In genomic region chr20:37190354-37190753, GRCh38 we compare ENCODE assay signal across 21 cellular contexts. TPM values are rescaled to one million over a fixed set of nuclear protein-coding genes. Genes with fewer than 3 reads are reported as not detected.
A peak's percentile ranks its signal among the peaks of the same experiment; 100 is the strongest.
DNase-seq lines count a peak whose midpoint lies in the region; ATAC-seq and TF ChIP-seq lines count a peak whose summit lies in the region.
"Had no signal": no experiment of that assay in that cellular context is flagged by ENCODE, and none has a peak within 500 bp of the region (broad histone marks: within the 10 kb centered on the region; RNA-seq: fewer than 3 reads in every experiment).

No MANE protein-coding gene starts in this region.

- WGBS in endodermal cell (ENCODE audit: insufficient coverage in 1 of 2, insufficient read length in 1 of 2), 2 experiments: 94 to 96% methylated on average over 5 of the region's 5 CpGs

- H4K20me1 ChIP-seq in OCI-LY1 (ENCODE audit: insufficient read depth, low read length): no peaks in the 10 kb centered on the region

- H3K36me3 Mint-ChIP-seq in activated naive CD4-positive, alpha-beta T cell treated with anti-CD3 and anti-CD28 coated beads, Interleukin-2, amount 10 ng/mL, durations not matched to agents 7 days and 5 days: peaks cover 51% of the 10 kb centered on the region
- H3K36me3 Mint-ChIP-seq in endodermal cell (ENCODE audit: low read depth): peaks cover 70% of the 10 kb centered on the region
- peaks cover 80% of the 10 kb centered on the region for H3K36me3 Mint-ChIP-seq in stimulated activated effector memory CD8-positive, alpha-beta T cell treated with anti-CD3 and anti-CD28 coated beads, Interleukin-12 subunit alpha, Interleukin-12 subunit beta, amount 100 ng/mL, for 72 hours

- H3K27me3 Mint-ChIP-seq in activated naive CD4-positive, alpha-beta T cell treated with anti-CD3 and anti-CD28 coated beads, Interleukin-2, amount 10 ng/mL, durations not matched to agents 7 days and 5 days: no peaks in the 10 kb centered on the region
- H3K27me3 Mint-ChIP-seq in endodermal cell (ENCODE audit: insufficient read depth): no peaks in the 10 kb centered on the region
- H3K27me3 Mint-ChIP-seq: memory B cell; natural killer cell treated with Interleukin-12 subunit alpha and Interleukin-12 subunit beta and Interleukin-15 and Interleukin-18, amount 100 ng/mL, for 72 hours had no signal

- H3K27ac Mint-ChIP-seq in activated naive CD4-positive, alpha-beta T cell treated with anti-CD3 and anti-CD28 coated beads, Interleukin-2, amount 10 ng/mL, durations not matched to agents 7 days and 5 days: peak overlapping the region; percentile 31
- H3K27ac Mint-ChIP-seq in endodermal cell: peak overlapping the region; percentile 58
- H3K27ac Mint-ChIP-seq in stimulated activated effector memory CD8-positive, alpha-beta T cell treated with anti-CD3 and anti-CD28 coated beads, Interleukin-12 subunit alpha, Interleukin-12 subunit beta, amount 100 ng/mL, for 72 hours: peak overlapping the region; percentile 23

- H3K27me3 ChIP-seq in OCI-LY1 (ENCODE audit: insufficient read depth, low read length): no peaks in the 10 kb centered on the region
- H3K27me3 ChIP-seq in endodermal cell (ENCODE audit: control insufficient read depth, insufficient read depth, low read length, poor library complexity, severe bottlenecking): no peaks in the 10 kb centered on the region
- H3K27me3 ChIP-seq: Peyer's patch, stomach, transverse colon had no signal

- H3K9me2 ChIP-seq in OCI-LY1 (ENCODE audit: low read depth, low read length): no peaks in the 10 kb centered on the region

- TF ChIP-seq CTCF in OCI-LY1 (IDR thresholded peaks at IDR 0.05; ENCODE audit: low read length): no peak
- no peak for TF ChIP-seq CTCF in endodermal cell (conservative IDR thresholded peaks at IDR 0.05)

- CTCF ChIA-PET in activated naive CD4-positive, alpha-beta T cell treated with anti-CD3 and anti-CD28 coated beads, Interleukin-2, amount 10 ng/mL, durations not matched to agents 7 days and 5 days (lab: Charles Lee): interaction anchor here (1.1 to 4.4 kb wide), 5 partner anchors 8 to 181 kb away, joined by 4 to 20 read pairs (median 17); partner anchors contain the start of genes MROH8 and RPN2

- H3K9me3 ChIP-seq in OCI-LY1 (ENCODE audit: low read length): no peaks in the 10 kb centered on the region
- no peaks in the 10 kb centered on the region for H3K9me3 ChIP-seq in endodermal cell (ENCODE audit: control insufficient read depth, low read length)
- H3K9me3 ChIP-seq: Peyer's patch, stomach, transverse colon had no signal

- no peaks in the 10 kb centered on the region for H3F3A ChIP-seq in OCI-LY1 (ENCODE audit: insufficient read depth, low read length)

- H3K27ac ChIP-seq in OCI-LY1 (ENCODE audit: low read depth, low read length, poor library complexity, severe bottlenecking) (no peak overlapping the region), endodermal cell (ENCODE audit: low read depth, low read length) (no peak overlapping the region)
- H3K27ac ChIP-seq: Peyer's patch, transverse colon had no signal

- H3K4me1 ChIP-seq in OCI-LY1 (ENCODE audit: insufficient read depth, low read length, severe bottlenecking) (peaks cover 26% of the 10 kb centered on the region), endodermal cell (ENCODE audit: control insufficient read depth, insufficient read depth, low read length) (no peaks in the 10 kb centered on the region)

- H3K79me2 ChIP-seq in OCI-LY1 (ENCODE audit: insufficient read depth, low read length): peaks cover 42% of the 10 kb centered on the region

- peaks cover 67% of the 10 kb centered on the region for H3K4me1 Mint-ChIP-seq in activated naive CD4-positive, alpha-beta T cell treated with anti-CD3 and anti-CD28 coated beads, Interleukin-2, amount 10 ng/mL, durations not matched to agents 7 days and 5 days
- peaks cover 3% of the 10 kb centered on the region for H3K4me1 Mint-ChIP-seq in endodermal cell
- peaks cover 76% of the 10 kb centered on the region for H3K4me1 Mint-ChIP-seq in stimulated activated effector memory CD8-positive, alpha-beta T cell treated with anti-CD3 and anti-CD28 coated beads, Interleukin-12 subunit alpha, Interleukin-12 subunit beta, amount 100 ng/mL, for 72 hours

- H3K9ac ChIP-seq in OCI-LY1 (ENCODE audit: low read length) (no peak overlapping the region), endodermal cell (ENCODE audit: extremely low read depth, low read length, poor library complexity, severe bottlenecking) (no peak overlapping the region)

- no peak for DNase-seq in activated naive CD4-positive, alpha-beta T cell treated with anti-CD3 and anti-CD28 coated beads, Interleukin-2, amount 10 ng/mL, durations not matched to agents 7 days and 5 days
- no peak for DNase-seq in activated naive CD4-positive, alpha-beta T cell (lab: John Stamatoyannopoulos, UW)
- no peak for DNase-seq in endodermal cell
- no peak for DNase-seq in stimulated activated effector memory CD8-positive, alpha-beta T cell treated with anti-CD3 and anti-CD28 coated beads, Interleukin-12 subunit alpha, Interleukin-12 subunit beta, amount 100 ng/mL, for 72 hours (ENCODE audit: low spot score in 2 of 2)
- no peak for DNase-seq in SW 1271 (lab: John Stamatoyannopoulos, UW)
- no peak for DNase-seq in T1000 (lab: John Stamatoyannopoulos, UW)
- DNase-seq: aorta; cerebellar nuclear complex; DND-41; effector CD4-positive, alpha-beta T cell; left cardiac atrium; NCI-H1930; NK-92 treated with Interleukin-12 subunit alpha and Interleukin-12 subunit beta, amount 100 ng/mL, for 24 hours; Peyer's patch; stomach; transverse colon had no signal

- H3K4me3 ChIP-seq in OCI-LY1 (ENCODE audit: low read depth, low read length, poor library complexity, severe bottlenecking) (no peak overlapping the region), endodermal cell (ENCODE audit: low read length) (no peak overlapping the region)
- H3K4me3 ChIP-seq: Peyer's patch, stomach, transverse colon had no signal

- peak; percentile 61 for ATAC-seq in stimulated activated effector memory CD8-positive, alpha-beta T cell treated with anti-CD3 and anti-CD28 coated beads, Interleukin-12 subunit alpha, Interleukin-12 subunit beta, amount 100 ng/mL, for 72 hours
- ATAC-seq in GM19324 (IDR thresholded peaks at IDR 0.05; ENCODE audit: low FRiP score, unreplicated experiment): no peak
- ATAC-seq: esophagus mucosa, left cardiac atrium had no signal

- no peak overlapping the region for H3K4me3 Mint-ChIP-seq in activated naive CD4-positive, alpha-beta T cell treated with anti-CD3 and anti-CD28 coated beads, Interleukin-2, amount 10 ng/mL, durations not matched to agents 7 days and 5 days
- H3K4me3 Mint-ChIP-seq in endodermal cell: no peak overlapping the region
- peak overlapping the region; percentile 4 for H3K4me3 Mint-ChIP-seq in stimulated activated effector memory CD8-positive, alpha-beta T cell treated with anti-CD3 and anti-CD28 coated beads, Interleukin-12 subunit alpha, Interleukin-12 subunit beta, amount 100 ng/mL, for 72 hours
- H3K4me3 Mint-ChIP-seq: memory B cell had no signal

- H3K9me3 Mint-ChIP-seq in activated naive CD4-positive, alpha-beta T cell treated with anti-CD3 and anti-CD28 coated beads, Interleukin-2, amount 10 ng/mL, durations not matched to agents 7 days and 5 days: no peaks in the 10 kb centered on the region
- H3K9me3 Mint-ChIP-seq in endodermal cell: no peaks in the 10 kb centered on the region
- no peaks in the 10 kb centered on the region for H3K9me3 Mint-ChIP-seq in stimulated activated effector memory CD8-positive, alpha-beta T cell treated with anti-CD3 and anti-CD28 coated beads, Interleukin-12 subunit alpha, Interleukin-12 subunit beta, amount 100 ng/mL, for 72 hours
- H3K9me3 Mint-ChIP-seq: memory B cell; natural killer cell treated with Interleukin-12 subunit alpha and Interleukin-12 subunit beta and Interleukin-15 and Interleukin-18, amount 100 ng/mL, for 72 hours had no signal

- no peak overlapping the region for H2AFZ ChIP-seq in OCI-LY1 (ENCODE audit: low read length)

- H3K36me3 ChIP-seq in OCI-LY1 (ENCODE audit: insufficient read depth, low read length) (peaks cover 66% of the 10 kb centered on the region), endodermal cell (ENCODE audit: control insufficient read depth, insufficient read depth, low read length) (peaks cover 72% of the 10 kb centered on the region)

- H3K4me2 ChIP-seq in OCI-LY1 (ENCODE audit: low read length): peak overlapping the region; percentile 11; the same call in 1 of the 2 replicates

RNA-seq across cellular contexts. Expression of gene MROH8, which starts 11.0 kb away (rescaled TPM):
- 1 to 10 TPM; 1.8 to 2.8 TPM for total RNA-seq in endodermal cell
- polyA plus RNA-seq in endodermal cell (2013, experiment 1 of 2): 4.3 TPM
- 5.7 TPM for polyA plus RNA-seq in endodermal cell (2013, experiment 2 of 2)

RNA-seq across cellular contexts. Expression of gene RPN2, which starts 11.2 kb away (rescaled TPM):
- total RNA-seq in endodermal cell: 100 to 1,000 TPM; 230 to 242 TPM
- polyA plus RNA-seq in endodermal cell (2013, experiment 1 of 2): 247 TPM
- polyA plus RNA-seq in endodermal cell (2013, experiment 2 of 2): 231 TPM
